ENCODE assay signal across 1 cellular context in genomic region chr19:2887391-2887914, GRCh38.
TF ChIP-seq lines count a peak whose summit lies in the region.

No MANE protein-coding gene starts in this region.

TF ChIP-seq in K562, 482 proteins besides CTCF, POLR2A, EP300 and RAD21 (continued from another document):
- TF ChIP-seq MGA (IDR thresholded peaks at IDR 0.05) (peak; percentile 95), NR2C2 (CRISPR knock-in tag; IDR thresholded peaks at IDR 0.05) (no peak), NR2C2 (tag; IDR thresholded peaks at IDR 0.05) (0 out of 2 replicates have a peak, but pooled peaks have one; percentile 20), L3MBTL2 (IDR thresholded peaks at IDR 0.05) (peak; percentile 97), PURB (CRISPR knock-in tag; IDR thresholded peaks at IDR 0.05; ENCODE audit: low read depth) (no peak), CREB3L1 (IDR thresholded peaks at IDR 0.05; ENCODE audit: borderline replicate concordance, low read depth) (peak; percentile 40; the same call in 1 of the 2 replicates), MAFG (tag; conservative IDR thresholded peaks at IDR 0.05) (peak; percentile 52), NFE2 (IDR thresholded peaks at IDR 0.05; ENCODE audit: low read depth) (peak; percentile 53; the same call in 1 of the 2 replicates)
TF ChIP-seq in K562: peak in this region for 32.
